In the genomic region with DNA sequence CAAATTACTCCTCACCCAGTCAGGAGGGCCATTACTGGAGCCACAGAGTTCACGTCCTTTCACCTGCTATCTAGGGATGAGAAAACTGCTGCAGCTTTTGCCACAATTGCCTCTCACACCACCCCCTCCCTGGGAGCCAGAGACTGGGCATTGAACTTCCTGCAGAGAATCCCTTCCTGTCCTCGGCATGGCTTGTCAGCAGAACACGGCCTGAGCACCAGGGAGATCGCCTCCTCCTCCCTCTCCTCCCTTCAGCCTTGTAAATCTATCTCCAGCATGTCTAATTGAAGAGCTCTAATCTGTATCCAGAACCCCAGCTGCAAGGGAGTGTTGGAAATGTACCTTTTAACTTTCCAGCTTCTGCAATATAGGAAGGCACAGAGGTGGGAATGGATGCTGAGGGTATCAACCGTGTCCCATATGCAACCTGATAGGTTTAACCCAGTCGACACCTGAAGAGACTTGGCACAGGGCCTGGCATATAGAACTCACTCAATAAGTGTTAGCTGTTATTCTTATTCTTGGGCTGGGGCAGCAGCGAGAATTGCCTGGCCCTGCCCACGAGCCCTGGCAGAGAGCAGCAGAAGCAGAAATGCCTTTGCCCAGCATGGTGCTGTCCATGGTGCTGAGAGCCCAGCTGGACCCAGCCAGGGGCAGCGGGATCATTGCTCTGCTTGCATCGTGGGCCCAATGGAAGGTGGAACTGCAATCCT, we compare ENCODE assay signal across 9 cellular contexts. TPM values are rescaled to one million over a fixed set of nuclear protein-coding genes. Genes with fewer than 3 reads are reported as not detected.
DNase-seq lines count a peak whose midpoint lies in the region; ATAC-seq, FAIRE-seq and TF ChIP-seq lines count a peak whose summit lies in the region.
"Had no signal": no experiment of that assay in that cellular context is flagged by ENCODE, and none has a peak within 500 bp of the region (broad histone marks: within the 10 kb centered on the region; RNA-seq: fewer than 3 reads in every experiment).

No MANE protein-coding gene starts in this region.

- TF ChIP-seq EP300 in HepG2 (IDR thresholded peaks at IDR 0.05; ENCODE audit: low read depth in 2 of 2, low read length in 2 of 2) (no peak), HepG2 (CRISPR knock-in tag; IDR thresholded peaks at IDR 0.05; ENCODE audit: borderline replicate concordance) (no peak)

- H3K4me2 ChIP-seq in HepG2 (ENCODE audit: low read depth, low read length) = no peak overlapping the region

- H3K27ac ChIP-seq in WERI-Rb-1 (peak overlapping the region; percentile 20; the same call in 1 of the 2 replicates), HepG2 (ENCODE audit: extremely low read length, insufficient read depth, low read length) (no peak overlapping the region)
- H3K27ac ChIP-seq: neutrophil had no signal

- no peaks in the 10 kb centered on the region for H3K79me2 ChIP-seq in HepG2 (ENCODE audit: insufficient read depth, low read length)

- H4K20me1 ChIP-seq in HepG2 (ENCODE audit: insufficient read depth, low read length) = peaks cover 3% of the 10 kb centered on the region; the same call in 1 of the 2 replicates

- POLR2A ChIA-PET in HepG2 (lab: Yijun Ruan, JAX) = no interaction called here

- H2AFZ ChIP-seq in HepG2 (ENCODE audit: low read length) = no peak overlapping the region

- no peak for FAIRE-seq in HepG2 (lab: Jason Lieb, UNC)

- TF ChIP-seq CTCF in WERI-Rb-1 (IDR thresholded peaks at IDR 0.05; ENCODE audit: low read depth, low read length) = no peak
- no peak for TF ChIP-seq CTCF in HepG2 (CRISPR knock-in tag; IDR thresholded peaks at IDR 0.05)

- H3K4me3 ChIP-seq in WERI-Rb-1 (ENCODE audit: low read depth, low read length) = no peak overlapping the region
- no peak overlapping the region for H3K4me3 ChIP-seq in HepG2 (replicated peaks in 1 of 3; ENCODE audit: insufficient read depth in 1 of 3, low read depth in 2 of 3, low read length in 3 of 3)

- H3K9ac ChIP-seq in HepG2 (ENCODE audit: insufficient read depth, low read depth, low read length) = no peak overlapping the region

- TF ChIP-seq RAD21 in HepG2 (CRISPR knock-in tag; IDR thresholded peaks at IDR 0.05) = no peak

- H3K36me3 ChIP-seq in WERI-Rb-1 (no peaks in the 10 kb centered on the region), HepG2 (replicated peaks in 1 of 2; ENCODE audit: control insufficient read depth in 1 of 2, insufficient read depth in 2 of 2, low read length in 2 of 2) (no peaks in the 10 kb centered on the region)
- H3K36me3 ChIP-seq: neutrophil had no signal

- H3K27me3 ChIP-seq in WERI-Rb-1 (ENCODE audit: insufficient read depth, low read depth, severe bottlenecking) (no peaks in the 10 kb centered on the region), HepG2 (ENCODE audit: control insufficient read depth in 1 of 2, insufficient read depth in 2 of 2, low read length in 2 of 2) (no peaks in the 10 kb centered on the region)

- H3K4me1 ChIP-seq in HepG2 (ENCODE audit: insufficient read depth, low read length) = no peaks in the 10 kb centered on the region

- ATAC-seq in HepG2 = peak; percentile 79
- ATAC-seq in HG03196 (IDR thresholded peaks at IDR 0.05; ENCODE audit: unreplicated experiment) = no peak

- no peaks in the 10 kb centered on the region for H3K9me3 ChIP-seq in WERI-Rb-1 (ENCODE audit: severe bottlenecking)
- no peaks in the 10 kb centered on the region for H3K9me3 ChIP-seq in HepG2 (ENCODE audit: low read length)
- H3K9me3 ChIP-seq: neutrophil had no signal

- in situ Hi-C loops in HepG2 (cut with HindIII; ENCODE audit: extremely low pct_ligation_motif_present, low pct_unique_long_range_greater_than_20kb) = loop anchor here (5.0 kb wide), 1 partner anchor 66 kb away; a partner anchor contains a TSS

- DNase-seq in DMS79 treated with DMSO at 0.1 percent for 48 hours (lab: John Stamatoyannopoulos, UW) (peak; percentile 96), MV-4-11 (lab: John Stamatoyannopoulos, UW) (peak; percentile 22), WERI-Rb-1 (peak; percentile 57), HepG2 (ENCODE audit: low spot score) (peak; percentile 32), NCI-H774 (lab: John Stamatoyannopoulos, UW) (no peak)
- DNase-seq in central memory CD4-positive, alpha-beta T cell = peak; percentile 25
- DNase-seq in stimulated activated CD8-positive, alpha-beta memory T cell treated with anti-CD3 and anti-CD28 coated beads, Interleukin-15, amount 100 ng/mL, for 1 hour (ENCODE audit: low read depth) = peak; percentile 20

- no peak for TF ChIP-seq POLR2A in HepG2 (IDR thresholded peaks at IDR 0.05; ENCODE audit: insufficient read depth in 1 of 2, low read depth in 2 of 2, low read length in 2 of 2)

- BruUV-seq in HepG2 (replicated peaks; lab: Mats Ljungman, UMichigan) = no TSS peak

- CTCF ChIA-PET in HepG2 (lab: Yijun Ruan, JAX; ENCODE audit: low intra/inter-chr PET ratio, low total read pairs) = no interaction called here

- WGBS in HepG2 (ENCODE audit: low lambda C conversion rate) = 25% methylated on average over 8 of the region's 10 CpGs

- intact Hi-C loops in HepG2 (cut with micrococcal nuclease; ENCODE audit: unreplicated experiment) = no loop called here

TF ChIP-seq in HepG2, 621 proteins besides CTCF, POLR2A, EP300 and RAD21 (continues in another document):
- TF ChIP-seq PCBP2 (optimal IDR thresholded peaks at IDR 0.05; ENCODE audit: low read depth, low read length, poor library complexity, severe bottlenecking) (no peak), ZKSCAN8 (CRISPR knock-in tag; IDR thresholded peaks at IDR 0.05; ENCODE audit: borderline replicate concordance) (no peak), SCMH1 (CRISPR knock-in tag; IDR thresholded peaks at IDR 0.05; ENCODE audit: borderline replicate concordance) (no peak), ZNF20 (CRISPR knock-in tag; IDR thresholded peaks at IDR 0.05) (no peak), ZNF773 (CRISPR knock-in tag; IDR thresholded peaks at IDR 0.05; ENCODE audit: borderline replicate concordance) (peak; percentile 96; the same call in 1 of the 2 replicates), RFXAP (CRISPR knock-in tag; IDR thresholded peaks at IDR 0.05; ENCODE audit: borderline replicate concordance) (peak; percentile 81; the same call in 1 of the 2 replicates), FOXO1 (CRISPR knock-in tag; IDR thresholded peaks at IDR 0.05) (peak; percentile 56; the same call in 1 of the 2 replicates), ZIK1 (CRISPR knock-in tag; IDR thresholded peaks at IDR 0.05; ENCODE audit: borderline replicate concordance, low read depth) (0 out of 2 replicates have a peak, but pooled peaks have one; percentile 56), ZNF101 (CRISPR knock-in tag; IDR thresholded peaks at IDR 0.05; ENCODE audit: borderline replicate concordance, low read depth) (no peak), ZNF337 (CRISPR knock-in tag; IDR thresholded peaks at IDR 0.05; ENCODE audit: borderline replicate concordance, low read depth) (no peak)
- TF ChIP-seq, protein P1, sequence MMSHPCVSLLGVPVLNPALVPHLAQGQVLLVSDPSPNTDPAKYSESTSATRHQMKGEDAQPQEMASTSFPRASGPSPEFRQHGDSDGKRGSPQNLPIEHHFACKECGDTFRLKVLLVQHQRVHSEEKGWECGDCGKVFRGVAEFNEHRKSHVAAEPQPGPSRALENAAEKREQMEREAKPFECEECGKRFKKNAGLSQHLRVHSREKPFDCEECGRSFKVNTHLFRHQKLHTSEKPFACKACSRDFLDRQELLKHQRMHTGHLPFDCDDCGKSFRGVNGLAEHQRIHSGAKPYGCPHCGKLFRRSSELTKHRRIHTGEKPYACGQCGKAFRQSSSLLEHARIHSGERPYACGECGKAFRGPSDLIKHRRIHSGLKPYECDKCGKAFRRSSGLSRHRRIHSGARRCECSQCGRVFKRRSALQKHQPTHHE (CRISPR knock-in tag; IDR thresholded peaks at IDR 0.05; ENCODE audit: borderline replicate concordance) = no peak
- TF ChIP-seq, protein P2, sequence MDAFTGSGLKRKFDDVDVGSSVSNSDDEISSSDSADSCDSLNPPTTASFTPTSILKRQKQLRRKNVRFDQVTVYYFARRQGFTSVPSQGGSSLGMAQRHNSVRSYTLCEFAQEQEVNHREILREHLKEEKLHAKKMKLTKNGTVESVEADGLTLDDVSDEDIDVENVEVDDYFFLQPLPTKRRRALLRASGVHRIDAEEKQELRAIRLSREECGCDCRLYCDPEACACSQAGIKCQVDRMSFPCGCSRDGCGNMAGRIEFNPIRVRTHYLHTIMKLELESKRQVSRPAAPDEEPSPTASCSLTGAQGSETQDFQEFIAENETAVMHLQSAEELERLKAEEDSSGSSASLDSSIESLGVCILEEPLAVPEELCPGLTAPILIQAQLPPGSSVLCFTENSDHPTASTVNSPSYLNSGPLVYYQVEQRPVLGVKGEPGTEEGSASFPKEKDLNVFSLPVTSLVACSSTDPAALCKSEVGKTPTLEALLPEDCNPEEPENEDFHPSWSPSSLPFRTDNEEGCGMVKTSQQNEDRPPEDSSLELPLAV (CRISPR knock-in tag; conservative IDR thresholded peaks at IDR 0.05; ENCODE audit: low read depth) = no peak

RNA-seq across cellular contexts. Expression of a gene that starts 26.8 kb away (rescaled TPM):
- total RNA-seq in HepG2 (2016; rRNA removed; fragmentation: Illumina TruSeq; extraction: Trizol) = 0.08 and 0.27 TPM in 2 replicates
- 1.1 TPM in 1 of 2 replicates, not detected in the other for total RNA-seq in HepG2 (2016; cell fraction: cytosol; rRNA removed; fragmentation: Illumina TruSeq; extraction: Trizol; ENCODE audit: low read depth)
- 0.19 TPM in 1 of 2 replicates, not detected in the other for total RNA-seq in HepG2 (2016; cell fraction: insoluble cytoplasmic fraction; rRNA removed; fragmentation: Illumina TruSeq; extraction: Trizol)
- 1.3 TPM in 1 of 2 replicates, not detected in the other for total RNA-seq in HepG2 (2016; cell fraction: membrane; rRNA removed; fragmentation: Illumina TruSeq; extraction: Trizol)
- total RNA-seq in HepG2 (2016; cell fraction: nucleus; rRNA removed; fragmentation: Illumina TruSeq; extraction: Trizol) = 1.0 TPM in 1 of 2 replicates, not detected in the other
- polyA plus RNA-seq in HepG2 (2011; rRNA removed) = 0.17 and 0.59 TPM in 2 replicates
- 0.18 and 0.24 TPM in 2 replicates for polyA plus RNA-seq in HepG2 (2011; cell fraction: cytosol; rRNA removed)
- 0.90 and 1.1 TPM in 2 replicates for polyA plus RNA-seq in HepG2 (2011; cell fraction: nucleus; rRNA removed)
- 0.52 and 0.55 TPM in 2 replicates for polyA plus RNA-seq in HepG2 (2012)
- polyA plus RNA-seq in HepG2 (2016; cell fraction: cytosol; fragmentation: Illumina TruSeq; extraction: Trizol; ENCODE audit: low read depth) = 0.12 and 0.34 TPM in 2 replicates
- not detected in 2 replicates for polyA plus RNA-seq in HepG2 (2016; cell fraction: insoluble cytoplasmic fraction; fragmentation: Illumina TruSeq; extraction: Trizol; ENCODE audit: low read depth)
- not detected in 2 replicates for polyA plus RNA-seq in HepG2 (2016; cell fraction: membrane; fragmentation: Illumina TruSeq; extraction: Trizol; ENCODE audit: low read depth)
- polyA plus RNA-seq in HepG2 (2016; cell fraction: nucleus; fragmentation: Illumina TruSeq; extraction: Trizol; ENCODE audit: insufficient read depth, low read depth) = 0.49 TPM in 1 of 2 replicates, not detected in the other
- polyA minus RNA-seq in HepG2 (2011; rRNA and poly(A)+ RNA removed; ENCODE audit: low replicate concordance) = 0.28 TPM in 1 of 2 replicates, not detected in the other
- 1.8 TPM in 1 of 2 replicates, not detected in the other for polyA minus RNA-seq in HepG2 (2011; cell fraction: cytosol; rRNA and poly(A)+ RNA removed)
- 0.26 and 0.37 TPM in 2 replicates for polyA minus RNA-seq in HepG2 (2011; cell fraction: nucleus; rRNA and poly(A)+ RNA removed)
